Comparison of ENCODE assay signal across 24 cellular contexts in genomic region chr6:29892696-29893095, GRCh38. TPM values are rescaled to one million over a fixed set of nuclear protein-coding genes. Genes with fewer than 3 reads are reported as not detected.
A peak's percentile ranks its signal among the peaks of the same experiment; 100 is the strongest.
DNase-seq lines count a peak whose midpoint lies in the region; ATAC-seq and TF ChIP-seq lines count a peak whose summit lies in the region.
"Had no signal": no experiment of that assay in that cellular context is flagged by ENCODE, and none has a peak within 500 bp of the region (broad histone marks: within the 10 kb centered on the region; RNA-seq: fewer than 3 reads in every experiment).

No MANE protein-coding gene starts in this region.

- H3K27me3 ChIP-seq in lung (ENCODE audit: control insufficient read depth, insufficient read depth) = no peaks in the 10 kb centered on the region
- no peaks in the 10 kb centered on the region for H3K27me3 ChIP-seq in upper lobe of right lung

- H3K36me3 ChIP-seq in lung (ENCODE audit: control insufficient read depth in 2 of 2, insufficient read depth in 2 of 2, low read length in 2 of 2) = peaks cover 0 to 1% of the 10 kb centered on the region in 2 donors
- no peaks in the 10 kb centered on the region for H3K36me3 ChIP-seq in upper lobe of right lung
- H3K36me3 ChIP-seq: BLaER1, HAP-1 had no signal

- DNase-seq in AG10803 (ENCODE audit: low read depth) (peak; percentile 3), ELR (ENCODE audit: low read depth) (peak; percentile 13), RWPE1 (ENCODE audit: low spot score) (peak; percentile 35), lung (ENCODE audit: low spot score) (peak; percentile 11), upper lobe of right lung (no peak), middle frontal gyrus (ENCODE audit: extremely low spot score, low spot score) (no peak), GM10248 (ENCODE audit: extremely low spot score) (no peak), GM10266 (ENCODE audit: extremely low spot score) (no peak)
- DNase-seq: 8988T; ACHN; CD4-positive, CD25-positive, alpha-beta regulatory T cell; DMS53; IMR-90; KG1; NCI-H1048; NCI-H1417; NCI-H1694; NCI-H2029 treated with DMSO at 0.1 percent for 48 hours; NCI-H69; SHP77 treated with DMSO at 0.1 percent for 48 hours had no signal

- intact Hi-C loops in upper lobe of right lung (cut with DNase I) = no loop called here

- CTCF ChIA-PET in RWPE1 (lab: Yijun Ruan, JAX) (interaction anchor here (0.6 kb wide), 2 partner anchors 14 to 259 kb away, joined by 3 read pairs; no protein-coding TSS in a partner anchor), GM10248 (lab: Yijun Ruan, JAX) (no interaction called here)

- no peak overlapping the region for H3K4me3 ChIP-seq in AG10803 (ENCODE audit: low read length)
- H3K4me3 ChIP-seq in lung = no peak overlapping the region
- no peak overlapping the region for H3K4me3 ChIP-seq in upper lobe of right lung
- H3K4me3 ChIP-seq: BLaER1, GM23338, HAP-1 had no signal

- POLR2A ChIA-PET in RWPE1 (lab: Yijun Ruan, JAX; ENCODE audit: low non-redundant PET) (no interaction called here), GM10248 (lab: Yijun Ruan, JAX) (no interaction called here)

- no peaks in the 10 kb centered on the region for H3K9me3 ChIP-seq in lung (ENCODE audit: control insufficient read depth in 2 of 2, insufficient read depth in 1 of 2, low read length in 1 of 2)
- H3K9me3 ChIP-seq in upper lobe of right lung = no peaks in the 10 kb centered on the region
- H3K9me3 ChIP-seq: BLaER1, HAP-1 had no signal

- H3K27ac ChIP-seq in RWPE1 = no peak overlapping the region
- H3K27ac ChIP-seq in lung (ENCODE audit: low read depth in 1 of 2, low read length in 1 of 2) = no peak overlapping the region
- H3K27ac ChIP-seq in upper lobe of right lung = no peak overlapping the region
- H3K27ac ChIP-seq: BLaER1 had no signal

- peaks cover 0 to 2% of the 10 kb centered on the region in 2 donors for H3K4me1 ChIP-seq in lung (ENCODE audit: control insufficient read depth in 2 of 2, insufficient read depth in 2 of 2, low read length in 2 of 2)
- no peaks in the 10 kb centered on the region for H3K4me1 ChIP-seq in upper lobe of right lung
- H3K4me1 ChIP-seq: BLaER1, HAP-1 had no signal

- ATAC-seq in lung (ENCODE audit: insufficient read depth, low FRiP score) (no peak), upper lobe of right lung (no peak)
- ATAC-seq: GM23338, Panc1 had no signal

- TF ChIP-seq CTCF in AG10803 (conservative IDR thresholded peaks at IDR 0.05; ENCODE audit: low read length) (no peak), RWPE1 (conservative IDR thresholded peaks at IDR 0.05; ENCODE audit: low read depth) (no peak), lung (IDR thresholded peaks at IDR 0.05; ENCODE audit: control extremely low read depth, extremely low read depth) (no peak), upper lobe of right lung (IDR thresholded peaks at IDR 0.05) (no peak), GM10248 (IDR thresholded peaks at IDR 0.05; ENCODE audit: control extremely low read depth, extremely low read depth, low read depth, missing control alignments) (no peak), GM10266 (IDR thresholded peaks at IDR 0.05; ENCODE audit: control insufficient read depth, insufficient read depth, low read depth, missing control alignments) (no peak)

RNA-seq across cellular contexts. Expression of gene HLA-A, which starts 49.6 kb away (rescaled TPM):
- total RNA-seq in lung (100 to 1,000 TPM; 320 to 577 TPM), upper lobe of right lung (1,071 TPM)
- polyA plus RNA-seq in lung = 1,000 to 10,000 TPM in 1 of 2 donors, 100 to 1,000 TPM in 1; 845 to 3,222 TPM

Comparison
In these comparisons a context has a peak if more than half of its experiments do, and no peak if none do; other contexts are left out.
1. DNase-seq: peak in AG10803 (single experiment), ELR (single experiment), RWPE1 (single experiment) and lung (single experiment); none in upper lobe of right lung (single experiment), middle frontal gyrus (single experiment), GM10248 (single experiment) and GM10266 (single experiment).